In the genomic region with DNA sequence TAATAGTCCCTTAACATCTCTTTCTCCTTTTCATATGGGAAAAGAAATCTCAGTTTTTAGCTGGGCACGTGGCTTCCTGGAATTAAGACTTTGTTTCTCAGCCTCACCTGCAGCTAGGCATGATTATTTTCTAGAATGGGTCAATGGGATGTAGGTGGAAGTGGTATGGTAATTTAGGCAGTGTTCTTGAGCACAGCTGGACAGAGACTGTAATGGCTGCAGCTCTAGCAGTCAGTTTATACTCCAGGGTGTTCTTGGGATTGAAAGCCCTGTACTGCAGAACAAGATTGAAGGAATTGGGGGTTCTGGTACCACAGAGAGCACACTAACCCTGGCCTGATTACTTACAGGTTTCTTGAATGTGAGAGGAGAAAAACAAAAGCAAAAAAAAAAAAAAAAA, we compare ENCODE assay signal across 33 cellular contexts.
"Had no signal": no experiment of that assay in that cellular context is flagged by ENCODE, and none has a peak within 500 bp of the region (broad histone marks: within the 10 kb centered on the region; RNA-seq: fewer than 3 reads in every experiment).

No MANE protein-coding gene starts in this region.

- DNase-seq: activated CD4-positive, alpha-beta T cell treated with anti-CD3 and anti-CD28 coated beads, Interleukin-2, amount 10 ng/mL, durations not matched to agents 24 days and 14 days; activated CD4-positive, alpha-beta T cell treated with anti-CD3 and anti-CD28 coated beads, Interleukin-2, amount 50 U/mL, for 4 hours; activated CD8-positive, alpha-beta T cell treated with anti-CD3 and anti-CD28 coated beads for 36 hours; activated effector memory CD4-positive, alpha-beta T cell treated with anti-CD3 and anti-CD28 coated beads, Interleukin-2, amount 50 U/mL, for 16 hours; activated naive CD4-positive, alpha-beta T cell; activated naive CD4-positive, alpha-beta T cell treated with anti-CD3 and anti-CD28 coated beads, Interleukin-2, amount 50 U/mL, for 16 hours; activated naive CD8-positive, alpha-beta T cell treated with anti-CD3 and anti-CD28 coated beads for 36 hours; activated T-cell treated with anti-CD3 and anti-CD28 coated beads, Interleukin-2, amount 50 U/mL, for 1 hour; activated T-cell treated with anti-CD3 and anti-CD28 coated beads, Interleukin-2, amount 50 U/mL, for 72 hours; amniotic stem cell; aorta; Kasumi-1; KG1; MG63; NCI-H1048; NCI-H1105 treated with DMSO at 0.1 percent for 48 hours; NCI-H1436; NCI-H1694; NCI-H1930; NCI-H2081 treated with DMSO at 0.1 percent for 48 hours; NCI-H226; NCI-H446 treated with DMSO at 0.1 percent for 48 hours; NCI-H524; PC-9; SHP77 treated with DMSO at 0.1 percent for 48 hours; SW 1271; T-helper 1 cell; T-helper 2 cell; T-helper 9 cell had no signal

- H3K4me3 Mint-ChIP-seq: activated CD4-positive, alpha-beta T cell treated with anti-CD3 and anti-CD28 coated beads, Interleukin-2, amount 10 ng/mL, durations not matched to agents 24 days and 14 days; activated CD8-positive, alpha-beta T cell treated with anti-CD3 and anti-CD28 coated beads for 36 hours; activated naive CD8-positive, alpha-beta T cell treated with anti-CD3 and anti-CD28 coated beads for 36 hours; activated T-cell treated with anti-CD3 and anti-CD28 coated beads, Interleukin-2, amount 50 U/mL, for 72 hours; activated T-helper 17 cell treated with anti-CD3 and anti-CD28 coated beads, Interleukin-2, amount 50 U/mL, for 72 hours had no signal

- H3K9me3 Mint-ChIP-seq: activated CD8-positive, alpha-beta T cell treated with anti-CD3 and anti-CD28 coated beads for 36 hours; activated naive CD8-positive, alpha-beta T cell treated with anti-CD3 and anti-CD28 coated beads for 36 hours; activated T-cell treated with anti-CD3 and anti-CD28 coated beads, Interleukin-2, amount 50 U/mL, for 72 hours had no signal

- H3K4me2 ChIP-seq: PC-9 had no signal

- H3K27ac ChIP-seq: cardiac muscle cell, PC-9, SJSA1, VCaP had no signal

- H3K27ac Mint-ChIP-seq: activated CD4-positive, alpha-beta T cell treated with anti-CD3 and anti-CD28 coated beads, Interleukin-2, amount 10 ng/mL, durations not matched to agents 24 days and 14 days; activated CD8-positive, alpha-beta T cell treated with anti-CD3 and anti-CD28 coated beads for 36 hours; activated naive CD8-positive, alpha-beta T cell treated with anti-CD3 and anti-CD28 coated beads for 36 hours; activated T-cell treated with anti-CD3 and anti-CD28 coated beads, Interleukin-2, amount 50 U/mL, for 72 hours; activated T-helper 17 cell treated with anti-CD3 and anti-CD28 coated beads, Interleukin-2, amount 50 U/mL, for 72 hours had no signal

- H3K36me3 Mint-ChIP-seq: activated naive CD8-positive, alpha-beta T cell treated with anti-CD3 and anti-CD28 coated beads for 36 hours had no signal

- H3K36me3 ChIP-seq: cardiac muscle cell, MG63, SJSA1 had no signal

- H3K9me3 ChIP-seq: MG63, SJSA1 had no signal

- H3K4me1 Mint-ChIP-seq: activated T-helper 17 cell treated with anti-CD3 and anti-CD28 coated beads, Interleukin-2, amount 50 U/mL, for 72 hours had no signal

- H3K4me1 ChIP-seq: SJSA1 had no signal

- H3K27me3 Mint-ChIP-seq: activated CD4-positive, alpha-beta T cell treated with anti-CD3 and anti-CD28 coated beads, Interleukin-2, amount 10 ng/mL, durations not matched to agents 24 days and 14 days; activated CD8-positive, alpha-beta T cell treated with anti-CD3 and anti-CD28 coated beads for 36 hours; activated T-helper 17 cell treated with anti-CD3 and anti-CD28 coated beads, Interleukin-2, amount 50 U/mL, for 72 hours had no signal

- H3K4me3 ChIP-seq: cardiac muscle cell, MG63, PC-9, SJSA1 had no signal

- ATAC-seq: activated CD8-positive, alpha-beta T cell treated with anti-CD3 and anti-CD28 coated beads for 36 hours; activated T-cell treated with anti-CD3 and anti-CD28 coated beads, Interleukin-2, amount 50 U/mL, for 72 hours; activated T-helper 17 cell treated with anti-CD3 and anti-CD28 coated beads, Interleukin-2, amount 50 U/mL, for 72 hours had no signal

- H2AFZ ChIP-seq: PC-9 had no signal

- H3K27me3 ChIP-seq: cardiac muscle cell, MG63, SJSA1 had no signal
